In the genomic region with DNA sequence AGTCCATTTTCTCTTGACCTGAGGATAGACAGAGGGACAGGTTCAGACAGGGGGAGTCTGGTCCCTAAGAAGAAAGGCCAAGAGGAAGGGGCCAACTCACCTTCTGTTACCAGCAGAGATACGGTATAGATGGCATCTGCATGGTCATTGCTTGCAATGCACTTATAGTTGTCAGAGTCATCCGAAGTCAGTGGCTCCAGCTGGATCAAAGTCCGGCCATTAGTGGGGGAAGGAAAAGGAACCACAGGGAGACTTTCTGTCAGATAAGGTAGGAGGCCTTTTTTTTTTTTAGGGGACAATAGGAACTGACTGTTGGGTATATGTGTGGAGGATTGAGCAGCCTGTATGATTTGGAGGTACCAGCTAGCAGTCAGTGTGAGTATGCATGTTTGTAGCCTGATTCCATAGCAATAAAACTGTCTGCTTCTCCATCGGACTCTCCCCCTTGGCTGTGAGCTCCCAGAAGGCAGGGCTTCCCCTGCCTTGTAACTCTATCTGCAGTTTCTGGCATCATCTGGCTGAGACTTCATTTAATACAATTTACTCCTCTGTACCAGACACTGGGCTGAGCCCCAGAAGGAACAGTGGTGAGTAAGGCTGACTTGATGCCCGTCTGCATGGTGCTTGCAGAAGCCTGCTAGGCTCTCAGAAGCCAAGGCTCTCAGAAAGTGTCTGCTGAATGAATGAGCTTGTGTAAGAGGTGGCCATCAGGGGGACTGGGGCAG, we compare ENCODE assay signal across 9 cellular contexts. TPM values are rescaled to one million over a fixed set of nuclear protein-coding genes. Genes with fewer than 3 reads are reported as not detected.
A peak's percentile ranks its signal among the peaks of the same experiment; 100 is the strongest.
DNase-seq lines count a peak whose midpoint lies in the region; ATAC-seq and TF ChIP-seq lines count a peak whose summit lies in the region.
"Had no signal": no experiment of that assay in that cellular context is flagged by ENCODE, and none has a peak within 500 bp of the region (broad histone marks: within the 10 kb centered on the region; RNA-seq: fewer than 3 reads in every experiment).

No MANE protein-coding gene starts in this region.

- TF ChIP-seq POLR2A in esophagus muscularis mucosa (IDR thresholded peaks at IDR 0.05; ENCODE audit: low read depth) (no peak), spleen (IDR thresholded peaks at IDR 0.05) (no peak)

- H3K36me3 ChIP-seq in GM23248 (ENCODE audit: low read depth) (no peaks in the 10 kb centered on the region), esophagus muscularis mucosa (no peaks in the 10 kb centered on the region), spleen (no peaks in the 10 kb centered on the region)

- H3K4me1 ChIP-seq in GM23248 (ENCODE audit: insufficient read depth), result 0 out of 2 replicates have a peak, but pooled peaks cover 7% of the 10 kb centered on the region
- peaks cover 7 to 22% (median 19%) of the 10 kb centered on the region in 4 donors for H3K4me1 ChIP-seq in esophagus muscularis mucosa
- peaks cover 4 to 22% (median 18%) of the 10 kb centered on the region in 6 donors for H3K4me1 ChIP-seq in spleen

- ATAC-seq in HG03025 (IDR thresholded peaks at IDR 0.05; ENCODE audit: low FRiP score, unreplicated experiment), result no peak

- H3K27ac ChIP-seq in GM23248 (no peak overlapping the region), esophagus muscularis mucosa (replicated peaks in 1 of 4) (peak overlapping the region in 3 of 4 donors; percentile 66 to 79 (median 70)), spleen (peak overlapping the region in 2 of 8 donors; percentile 27 to 63)

- intact Hi-C loops in esophagus muscularis mucosa (cut with DNase I), result loop anchor here (5.0 kb wide), 1 partner anchor 133 kb away; the partner anchor contains the start of gene UEVLD
- intact Hi-C loops in spleen (cut with DNase I; ENCODE audit: low total_unique reads), result no loop called here

- no peaks in the 10 kb centered on the region for H3F3A ChIP-seq in GM23248 (ENCODE audit: insufficient read depth)

- DNase-seq in GM23248, result peak; percentile 75
- DNase-seq in SK-N-DZ (ENCODE audit: low spot score), result peak; percentile 85
- no peak for DNase-seq in esophagus muscularis mucosa (ENCODE audit: extremely low spot score)
- peak; percentile 15 for DNase-seq in pons (ENCODE audit: low spot score)
- DNase-seq in spleen, result no peak
- DNase-seq in NCI-H748 (lab: John Stamatoyannopoulos, UW; ENCODE audit: unreplicated experiment), result no peak
- no peak for DNase-seq in SHP77 treated with DMSO at 0.1 percent for 48 hours (lab: John Stamatoyannopoulos, UW)
- DNase-seq: OCI-M1 had no signal

- peak overlapping the region; percentile 68 for H3K9ac ChIP-seq in GM23248

- 67% methylated on average over 5 of the region's 5 CpGs for WGBS in GM23248 (ENCODE audit: low coverage in 1 of 2, low lambda C conversion rate in 2 of 2, missing lambda C conversion rate in 2 of 2), 2 experiments
- 91% methylated on average over 5 of the region's 5 CpGs for WGBS in esophagus muscularis mucosa
- 78 to 95% (median 93%) methylated on average over 5 of the region's 5 CpGs for WGBS in spleen, 5 donors

- no peak for TF ChIP-seq CTCF in esophagus muscularis mucosa (IDR thresholded peaks at IDR 0.05)
- no peak for TF ChIP-seq CTCF in spleen (IDR thresholded peaks at IDR 0.05 in 8 of 11, conservative IDR thresholded peaks at IDR 0.05 in 3 of 11)

- H3K4me3 ChIP-seq in GM23248 (peak overlapping the region; percentile 77), esophagus muscularis mucosa (peak overlapping the region in 3 of 4 donors; percentile 60 to 74 (median 71)), spleen (peak overlapping the region in 3 of 8 donors; percentile 53 to 81 (median 68))

- no peaks in the 10 kb centered on the region for H3K79me2 ChIP-seq in GM23248 (ENCODE audit: insufficient read depth)

- peak overlapping the region; percentile 91 for H3K4me2 ChIP-seq in GM23248 (ENCODE audit: unreplicated experiment)

- H3K9me3 ChIP-seq in GM23248 (ENCODE audit: low read depth) (no peaks in the 10 kb centered on the region), esophagus muscularis mucosa (no peaks in the 10 kb centered on the region), spleen (no peaks in the 10 kb centered on the region)

- in situ Hi-C loops in GM23248 (cut with MboI), result no loop called here

- H3K9me2 ChIP-seq in GM23248 (ENCODE audit: insufficient read depth), result no peaks in the 10 kb centered on the region

- H2AFZ ChIP-seq in GM23248, result peak overlapping the region; percentile 92

- no peaks in the 10 kb centered on the region for H3K27me3 ChIP-seq in GM23248 (replicated peaks; ENCODE audit: insufficient read depth)
- no peaks in the 10 kb centered on the region for H3K27me3 ChIP-seq in esophagus muscularis mucosa
- H3K27me3 ChIP-seq in spleen (replicated peaks in 1 of 7), result peaks cover 0 to 11% (median 0%) of the 10 kb centered on the region in 7 donors

- H4K20me1 ChIP-seq in GM23248 (ENCODE audit: insufficient read depth), result no peaks in the 10 kb centered on the region

- TF ChIP-seq EP300 in esophagus muscularis mucosa (IDR thresholded peaks at IDR 0.05), result no peak

RNA-seq across cellular contexts. Expression of gene IGSF22, which starts 5.7 kb away (rescaled TPM):
- total RNA-seq in GM23248 (2014; rRNA removed; shearing (Covaris generic)), result not detected in 2 replicates
- polyA plus RNA-seq in GM23248 (2016; fragmentation: Nextera tagmentation; extraction: Ambion mirVana) (not detected in 2 replicates), spleen (1 to 10 TPM in 1 of 3 donors, under 1 TPM in 2; 0.54 to 1.2 (median 0.61) TPM)
- 0.03 and 0.05 TPM in 2 replicates for polyA plus RNA-seq in SK-N-DZ (2014; cell fraction: cytosol; rRNA removed)
- 0.10 and 0.37 TPM in 2 replicates for polyA plus RNA-seq in SK-N-DZ (2014; cell fraction: nucleus; rRNA removed)
- total RNA-seq in esophagus muscularis mucosa (under 1 TPM in 2 of 4 donors, not detected in 2; 0.17 to 0.23 TPM), spleen (1 to 10 TPM in 2 of 7 donors, under 1 TPM in 3, not detected in 2; 0.12 to 3.2 (median 0.28) TPM)

RNA-seq across cellular contexts. Expression of gene TMEM86A, which starts 21.7 kb away (rescaled TPM):
- total RNA-seq in GM23248 (2014; rRNA removed; shearing (Covaris generic)), result under 0.01 and 0.32 TPM in 2 replicates
- polyA plus RNA-seq in GM23248 (2016; fragmentation: Nextera tagmentation; extraction: Ambion mirVana), result 0.38 and 1.0 TPM in 2 replicates
- polyA plus RNA-seq in SK-N-DZ (2014; cell fraction: cytosol; rRNA removed), result 2.8 and 3.1 TPM in 2 replicates
- 1.8 and 3.8 TPM in 2 replicates for polyA plus RNA-seq in SK-N-DZ (2014; cell fraction: nucleus; rRNA removed)
- 1 to 10 TPM; 2.5 to 5.5 (median 4.2) TPM for total RNA-seq in esophagus muscularis mucosa
- total RNA-seq in spleen, result 10 to 100 TPM in 5 of 7 donors, 1 to 10 TPM in 2; 5.1 to 25.0 (median 17.0) TPM
- polyA plus RNA-seq in spleen, result 1 to 10 TPM in 2 of 3 donors, under 1 TPM in 1; 0.98 to 2.4 (median 2.0) TPM

Comparison
In these comparisons a context has a peak if more than half of its experiments do, and no peak if none do; other contexts are left out.
1. DNase-seq: peak in GM23248 (single experiment), SK-N-DZ (single experiment) and pons (single experiment); none in esophagus muscularis mucosa (single experiment), spleen (single experiment), NCI-H748 (single experiment) and SHP77 treated with DMSO at 0.1 percent for 48 hours (single experiment).